Comparison of ENCODE assay signal across 1 cellular context in the genomic region with DNA sequence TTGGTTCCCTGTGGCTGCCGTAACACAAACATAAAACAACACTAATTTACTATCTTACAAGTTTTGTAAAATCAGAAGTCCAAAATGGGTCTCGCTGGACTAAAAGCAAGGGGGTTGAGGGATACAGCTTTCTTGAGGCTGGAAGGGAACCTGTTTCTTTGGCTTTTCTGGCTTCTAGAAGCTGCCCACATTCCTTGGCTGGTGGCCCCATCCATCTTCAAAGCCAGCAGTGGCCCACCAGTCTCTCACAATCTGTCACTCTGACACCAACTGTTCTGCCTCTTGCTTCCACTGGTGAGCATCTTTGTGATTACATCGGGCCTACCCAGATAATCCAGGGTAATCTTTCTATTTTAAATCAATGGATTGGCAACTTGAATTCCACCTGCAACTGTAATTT.
TF ChIP-seq lines count a peak whose summit lies in the region.

No MANE protein-coding gene starts in this region.

TF ChIP-seq in endothelial cell of umbilical vein, 7 proteins besides CTCF, POLR2A, EP300 and RAD21:
- TF ChIP-seq POLR2AphosphoS5 (IDR thresholded peaks at IDR 0.05; ENCODE audit: insufficient read depth, low read depth, low read length) = no peak
